9 cellular contexts compared by ENCODE assay signal in the genomic region with DNA sequence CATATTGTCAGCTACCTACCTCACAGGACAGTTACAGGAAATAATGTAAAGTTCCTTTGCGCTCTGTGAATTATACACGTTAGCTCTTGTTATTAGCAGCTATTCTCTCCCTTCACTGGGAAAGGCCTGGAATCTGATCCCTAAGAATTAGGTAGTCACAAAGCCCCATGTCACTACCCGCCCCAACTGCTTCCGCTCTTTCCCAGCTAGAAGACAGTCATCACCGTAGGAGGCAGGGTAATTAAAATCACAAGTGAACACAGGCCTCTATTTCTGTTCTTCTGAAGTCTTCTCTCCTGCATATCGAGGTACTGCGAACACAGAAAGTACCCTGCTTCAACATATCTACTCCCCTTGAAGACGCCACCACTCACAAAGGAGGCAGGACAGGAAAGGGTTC. TPM values are rescaled to one million over a fixed set of nuclear protein-coding genes. Genes with fewer than 3 reads are reported as not detected.
DNase-seq lines count a peak whose midpoint lies in the region; ATAC-seq and TF ChIP-seq lines count a peak whose summit lies in the region.
"Had no signal": no experiment of that assay in that cellular context is flagged by ENCODE, and none has a peak within 500 bp of the region (broad histone marks: within the 10 kb centered on the region; RNA-seq: fewer than 3 reads in every experiment).

No MANE protein-coding gene starts in this region.

- POLR2A ChIA-PET in naive thymus-derived CD8-positive, alpha-beta T cell (lab: Charles Lee), result interaction anchor here (0.6 to 11.1 kb wide), 11 partner anchors 8 to 149 kb away, joined by 3 to 207 read pairs (median 5); partner anchors contain the start of genes AHNAK, C11orf98, CSKMT and EEF1G

- H3K9me3 Mint-ChIP-seq in activated naive CD8-positive, alpha-beta T cell treated with anti-CD3 and anti-CD28 coated beads for 36 hours, result peaks cover 2% of the 10 kb centered on the region
- H3K9me3 Mint-ChIP-seq in naive thymus-derived CD8-positive, alpha-beta T cell, result no peaks in the 10 kb centered on the region

- no peaks in the 10 kb centered on the region for H3K27me3 Mint-ChIP-seq in activated naive CD8-positive, alpha-beta T cell treated with anti-CD3 and anti-CD28 coated beads for 36 hours
- no peaks in the 10 kb centered on the region for H3K27me3 Mint-ChIP-seq in naive thymus-derived CD8-positive, alpha-beta T cell

- H3K36me3 Mint-ChIP-seq in activated naive CD8-positive, alpha-beta T cell treated with anti-CD3 and anti-CD28 coated beads for 36 hours, result peaks cover 51% of the 10 kb centered on the region
- H3K36me3 Mint-ChIP-seq in naive thymus-derived CD8-positive, alpha-beta T cell, result peaks cover 0 to 52% (median 11%) of the 10 kb centered on the region in 3 donors

- H3K36me3 ChIP-seq in cardiac muscle cell (peaks cover 30% of the 10 kb centered on the region), right atrium auricular region (peaks cover 46% of the 10 kb centered on the region), uterus (no peaks in the 10 kb centered on the region)

- H3K27me3 ChIP-seq in cardiac muscle cell, result no peaks in the 10 kb centered on the region
- H3K27me3 ChIP-seq in right atrium auricular region, result no peaks in the 10 kb centered on the region
- no peaks in the 10 kb centered on the region for H3K27me3 ChIP-seq in uterus

- TF ChIP-seq CTCF in cardiac muscle cell (IDR thresholded peaks at IDR 0.05; ENCODE audit: low read depth, low read length) (no peak), right atrium auricular region (IDR thresholded peaks at IDR 0.05) (no peak), uterus (IDR thresholded peaks at IDR 0.05) (no peak)

- H3K4me1 ChIP-seq in cardiac muscle cell (ENCODE audit: low read depth) (peaks cover 18% of the 10 kb centered on the region), right atrium auricular region (peaks cover 0 to 55% of the 10 kb centered on the region in 2 donors), uterus (peaks cover 12 to 28% of the 10 kb centered on the region in 2 donors)

- H3K4me1 Mint-ChIP-seq in activated naive CD8-positive, alpha-beta T cell treated with anti-CD3 and anti-CD28 coated beads for 36 hours, result peaks cover 68% of the 10 kb centered on the region
- H3K4me1 Mint-ChIP-seq in naive thymus-derived CD8-positive, alpha-beta T cell, result peaks cover 32 to 78% (median 66%) of the 10 kb centered on the region in 4 donors

- intact Hi-C loops in uterus (cut with DNase I; ENCODE audit: low total_unique reads), result no loop called here

- H3K27ac ChIP-seq in cardiac muscle cell (peak overlapping the region; percentile 98), right atrium auricular region (peak overlapping the region in 1 of 2 donors; percentile 82), uterus (peak overlapping the region; percentile 90 to 92)

- H3K27ac Mint-ChIP-seq in activated naive CD8-positive, alpha-beta T cell treated with anti-CD3 and anti-CD28 coated beads for 36 hours, result peak overlapping the region; percentile 89
- H3K27ac Mint-ChIP-seq in naive thymus-derived CD8-positive, alpha-beta T cell, result peak overlapping the region; percentile 63 to 100 (median 86)

- H3K9me3 ChIP-seq in cardiac muscle cell (ENCODE audit: low read depth) (no peaks in the 10 kb centered on the region), right atrium auricular region (no peaks in the 10 kb centered on the region), uterus (no peaks in the 10 kb centered on the region)

- ATAC-seq in naive thymus-derived CD8-positive, alpha-beta T cell, result no peak
- ATAC-seq in HG03378 (IDR thresholded peaks at IDR 0.05; ENCODE audit: unreplicated experiment), result no peak
- no peak for ATAC-seq in HG03457 (IDR thresholded peaks at IDR 0.05; ENCODE audit: unreplicated experiment)

- no peak for DNase-seq in cardiac muscle cell (ENCODE audit: low read depth in 1 of 2, low spot score in 1 of 2)
- DNase-seq in right atrium auricular region (ENCODE audit: low spot score), result no peak
- DNase-seq in activated naive CD8-positive, alpha-beta T cell treated with anti-CD3 and anti-CD28 coated beads for 36 hours, result no peak
- no peak for DNase-seq in naive thymus-derived CD8-positive, alpha-beta T cell
- no peak for DNase-seq in uterus
- DNase-seq in NCI-H526 treated with DMSO at 0.1 percent for 48 hours (lab: John Stamatoyannopoulos, UW), result no peak
- DNase-seq: NCI-H748 treated with DMSO at 0.1 percent for 48 hours had no signal

- TF ChIP-seq POLR2A in uterus (IDR thresholded peaks at IDR 0.05), result no peak

- no peak overlapping the region for H3K4me3 Mint-ChIP-seq in activated naive CD8-positive, alpha-beta T cell treated with anti-CD3 and anti-CD28 coated beads for 36 hours
- peak overlapping the region in 5 of 10 donors; percentile 4 to 30 (median 25) for H3K4me3 Mint-ChIP-seq in naive thymus-derived CD8-positive, alpha-beta T cell

- no peak overlapping the region for H3K4me3 ChIP-seq in cardiac muscle cell
- no peak overlapping the region for H3K4me3 ChIP-seq in right atrium auricular region
- no peak overlapping the region for H3K4me3 ChIP-seq in uterus

RNA-seq across cellular contexts. Expression of gene AHNAK, which starts 12.6 kb away (rescaled TPM):
- total RNA-seq in cardiac muscle cell (50.1 and 77.1 TPM in 2 replicates), right atrium auricular region (100 to 1,000 TPM; 270 to 441 TPM), uterus (1,000 to 10,000 TPM in 1 of 4 donors, 100 to 1,000 TPM in 3; 452 to 1,353 (median 779) TPM)
- polyA plus RNA-seq in cardiac muscle cell, result 10.9 and 13.4 TPM in 2 replicates
- total RNA-seq in activated naive CD8-positive, alpha-beta T cell treated with anti-CD3 and anti-CD28 coated beads for 36 hours, result 10 to 100 TPM; 12.3 to 12.5 TPM
- total RNA-seq in naive thymus-derived CD8-positive, alpha-beta T cell, result 100 to 1,000 TPM; 227 to 231 TPM
- 10 to 100 TPM in 1 of 3 donors, 1 to 10 TPM in 2; 7.7 to 19.8 (median 9.4) TPM for polyA plus RNA-seq in naive thymus-derived CD8-positive, alpha-beta T cell

RNA-seq across cellular contexts. Expression of gene EEF1G, which starts 14.5 kb away (rescaled TPM):
- total RNA-seq in cardiac muscle cell (1,990 and 2,091 TPM in 2 replicates), right atrium auricular region (1,000 to 10,000 TPM in 1 of 2 donors, 100 to 1,000 TPM in 1; 707 to 1,175 TPM), uterus (1,000 to 10,000 TPM; 1,301 to 1,426 (median 1,363) TPM)
- 769 and 853 TPM in 2 replicates for polyA plus RNA-seq in cardiac muscle cell
- total RNA-seq in activated naive CD8-positive, alpha-beta T cell treated with anti-CD3 and anti-CD28 coated beads for 36 hours, result 1,000 to 10,000 TPM; 1,924 to 1,929 TPM
- 1,000 to 10,000 TPM; 2,038 to 2,092 TPM for total RNA-seq in naive thymus-derived CD8-positive, alpha-beta T cell
- polyA plus RNA-seq in naive thymus-derived CD8-positive, alpha-beta T cell, result 1,000 to 10,000 TPM; 1,637 to 2,152 (median 1,960) TPM

RNA-seq across cellular contexts. Expression of gene TUT1, which starts 32.1 kb away (rescaled TPM):
- 14.9 and 29.1 TPM in 2 replicates for total RNA-seq in cardiac muscle cell
- polyA plus RNA-seq in cardiac muscle cell, result 18.7 and 32.1 TPM in 2 replicates
- 1 to 10 TPM; 5.4 to 5.7 TPM for total RNA-seq in right atrium auricular region
- total RNA-seq in activated naive CD8-positive, alpha-beta T cell treated with anti-CD3 and anti-CD28 coated beads for 36 hours, result 10 to 100 TPM; 29.1 to 32.2 TPM
- 10 to 100 TPM; 46.4 to 50.9 TPM for total RNA-seq in naive thymus-derived CD8-positive, alpha-beta T cell
- polyA plus RNA-seq in naive thymus-derived CD8-positive, alpha-beta T cell, result 10 to 100 TPM; 12.8 to 24.4 (median 16.9) TPM
- total RNA-seq in uterus, result 10 to 100 TPM in 1 of 4 donors, 1 to 10 TPM in 3; 7.1 to 19.3 (median 8.6) TPM

RNA-seq across cellular contexts. Expression of gene MTA2, which starts 42.5 kb away (rescaled TPM):
- total RNA-seq in cardiac muscle cell, result 101 and 108 TPM in 2 replicates
- 22.9 and 31.9 TPM in 2 replicates for polyA plus RNA-seq in cardiac muscle cell
- 10 to 100 TPM; 30.0 to 40.5 TPM for total RNA-seq in right atrium auricular region
- 100 to 1,000 TPM; 196 to 200 TPM for total RNA-seq in activated naive CD8-positive, alpha-beta T cell treated with anti-CD3 and anti-CD28 coated beads for 36 hours
- 100 to 1,000 TPM; 170 to 178 TPM for total RNA-seq in naive thymus-derived CD8-positive, alpha-beta T cell
- 10 to 100 TPM; 15.8 to 32.6 (median 21.5) TPM for polyA plus RNA-seq in naive thymus-derived CD8-positive, alpha-beta T cell
- total RNA-seq in uterus, result 100 to 1,000 TPM in 2 of 4 donors, 10 to 100 TPM in 2; 37.9 to 120 (median 78.2) TPM

RNA-seq across cellular contexts. Expression of gene EML3, which starts 53.4 kb away (rescaled TPM):
- total RNA-seq in cardiac muscle cell, result 21.1 and 42.8 TPM in 2 replicates
- polyA plus RNA-seq in cardiac muscle cell, result 32.0 and 38.4 TPM in 2 replicates
- total RNA-seq in right atrium auricular region, result 10 to 100 TPM; 15.8 to 21.3 TPM
- 100 to 1,000 TPM; 112 to 121 TPM for total RNA-seq in activated naive CD8-positive, alpha-beta T cell treated with anti-CD3 and anti-CD28 coated beads for 36 hours
- 100 to 1,000 TPM; 251 to 255 TPM for total RNA-seq in naive thymus-derived CD8-positive, alpha-beta T cell
- polyA plus RNA-seq in naive thymus-derived CD8-positive, alpha-beta T cell, result 10 to 100 TPM; 14.8 to 23.7 (median 15.7) TPM
- 100 to 1,000 TPM in 1 of 4 donors, 10 to 100 TPM in 3; 17.9 to 126 (median 36.8) TPM for total RNA-seq in uterus
